ENCODE assay signal across 30 cellular contexts in the genomic region with DNA sequence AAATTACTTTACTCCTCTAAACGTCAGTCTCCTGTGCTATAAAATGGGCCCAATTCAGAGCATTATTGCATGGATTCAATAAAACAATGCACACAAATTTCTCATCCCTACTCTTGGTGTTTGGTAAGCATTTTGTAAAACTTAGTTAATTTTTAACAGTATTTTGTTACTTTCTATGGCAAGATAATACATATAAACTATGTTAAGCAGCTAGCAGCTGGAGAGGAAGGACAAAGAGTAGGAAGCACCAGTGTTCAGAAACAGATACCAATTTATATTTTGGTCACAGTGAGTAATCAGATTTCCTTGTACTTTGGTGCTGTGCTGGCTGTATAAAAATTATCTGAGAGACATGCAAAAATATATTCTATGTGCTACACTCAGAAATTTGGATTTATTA.
"Had no signal": no experiment of that assay in that cellular context is flagged by ENCODE, and none has a peak within 500 bp of the region (broad histone marks: within the 10 kb centered on the region; RNA-seq: fewer than 3 reads in every experiment).

No MANE protein-coding gene starts in this region.

- H3K27me3 ChIP-seq: neutrophil, pancreas, right atrium auricular region, right lobe of liver, sigmoid colon, spleen, thyroid gland, tibial nerve, upper lobe of left lung, vagina had no signal

- DNase-seq: naive thymus-derived CD8-positive, alpha-beta T cell; nephron progenitor cell; nucleus accumbens; pancreas; retina; right lobe of liver; sigmoid colon; spleen; stimulated activated CD4-positive, alpha-beta T cell treated with anti-CD3 and anti-CD28 coated beads, Interleukin-12 subunit alpha, Interleukin-12 subunit beta, amount 100 ng/mL, for 4 hours; stimulated activated CD4-positive, alpha-beta T cell treated with anti-CD3 and anti-CD28 coated beads, Interleukin-1b, Interleukin-23, amount 100 ng/mL, for 48 hours; stimulated activated CD4-positive, alpha-beta T cell treated with anti-CD3 and anti-CD28 coated beads, Interleukin-4, amount 100 ng/mL, for 1 hour; stimulated activated CD4-positive, alpha-beta T cell treated with anti-CD3 and anti-CD28 coated beads, Interleukin-4, amount 100 ng/mL, for 4 hours; stimulated activated CD8-positive, alpha-beta memory T cell treated with anti-CD3 and anti-CD28 coated beads, Interleukin-4, amount 100 ng/mL, for 48 hours; stimulated activated naive CD4-positive, alpha-beta T cell; stimulated activated naive CD8-positive, alpha-beta T cell treated with anti-CD3 and anti-CD28 coated beads, Interleukin-15, amount 100 ng/mL, for 72 hours; stimulated activated naive CD8-positive, alpha-beta T cell treated with anti-CD3 and anti-CD28 coated beads, Interleukin-15, Interleukin-2, amounts not matched to agents 100 U/mL and 50 U/mL, for 24 hours; substantia nigra; thyroid gland; trophoblast cell; upper lobe of left lung had no signal

- ATAC-seq: naive thymus-derived CD8-positive, alpha-beta T cell; natural killer cell treated with Interleukin-12 subunit alpha and Interleukin-12 subunit beta and Interleukin-15 and Interleukin-18, amount 100 ng/mL, for 72 hours; pancreas; right lobe of liver; stimulated activated memory B cell treated with anti-CD40 and anti-IgM and Interleukin-4, amounts not matched to agents 10 μg/mL and 1 μg/mL and 100 μg/mL, for 72 hours; stimulated activated naive CD8-positive, alpha-beta T cell treated with anti-CD3 and anti-CD28 coated beads, Interleukin-15, amount 100 ng/mL, for 72 hours; stimulated activated naive CD8-positive, alpha-beta T cell treated with anti-CD3 and anti-CD28 coated beads, Interleukin-15, Interleukin-2, amounts not matched to agents 100 U/mL and 50 U/mL, for 24 hours had no signal

- H3K4me2 ChIP-seq: smooth muscle cell had no signal

- H3K4me3 ChIP-seq: pancreas, prostate gland, right atrium auricular region, right lobe of liver, sigmoid colon, skin epidermis, smooth muscle cell, spleen, thoracic aorta, thyroid gland, tibial nerve, upper lobe of left lung, vagina had no signal

- H3K36me3 ChIP-seq: neutrophil, pancreas, prostate gland, right atrium auricular region, right lobe of liver, sigmoid colon, spleen, thoracic aorta, thyroid gland, tibial nerve, upper lobe of left lung, vagina had no signal

- H3K4me1 ChIP-seq: pancreas, prostate gland, right atrium auricular region, right lobe of liver, sigmoid colon, spleen, thyroid gland, tibial nerve, upper lobe of left lung, vagina had no signal

- H3K9me3 ChIP-seq: neutrophil, pancreas, prostate gland, right atrium auricular region, right lobe of liver, sigmoid colon, thoracic aorta, thyroid gland, upper lobe of left lung, vagina had no signal

- H3K27ac ChIP-seq: neutrophil, pancreas, prostate gland, right atrium auricular region, right lobe of liver, sigmoid colon, skin epidermis, spleen, thoracic aorta, thyroid gland, tibial nerve, upper lobe of left lung, vagina had no signal
